1 cellular context compared by ENCODE assay signal in the genomic region with DNA sequence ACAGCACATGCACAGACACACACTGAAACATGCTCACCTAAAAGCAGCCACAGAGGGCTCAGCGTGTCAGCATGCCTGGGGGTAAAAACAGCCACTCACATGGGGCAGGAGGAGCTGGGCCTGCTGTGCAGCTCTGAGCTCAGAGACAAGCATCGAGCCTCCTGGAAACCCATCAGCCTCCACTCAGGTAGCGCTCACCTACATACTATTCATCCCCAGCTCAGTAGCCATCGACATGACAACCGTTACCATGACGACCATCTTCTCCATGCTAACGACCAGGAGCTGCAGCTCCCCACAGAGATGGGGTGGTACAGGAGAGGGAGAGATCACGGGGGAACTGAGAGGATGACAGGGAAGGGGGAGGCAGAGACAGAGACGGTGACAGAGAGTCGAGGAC.
TF ChIP-seq lines count a peak whose summit lies in the region.

No MANE protein-coding gene starts in this region.

TF ChIP-seq in HepG2, 621 proteins besides CTCF, POLR2A, EP300 and RAD21:
- TF ChIP-seq, protein P1, sequence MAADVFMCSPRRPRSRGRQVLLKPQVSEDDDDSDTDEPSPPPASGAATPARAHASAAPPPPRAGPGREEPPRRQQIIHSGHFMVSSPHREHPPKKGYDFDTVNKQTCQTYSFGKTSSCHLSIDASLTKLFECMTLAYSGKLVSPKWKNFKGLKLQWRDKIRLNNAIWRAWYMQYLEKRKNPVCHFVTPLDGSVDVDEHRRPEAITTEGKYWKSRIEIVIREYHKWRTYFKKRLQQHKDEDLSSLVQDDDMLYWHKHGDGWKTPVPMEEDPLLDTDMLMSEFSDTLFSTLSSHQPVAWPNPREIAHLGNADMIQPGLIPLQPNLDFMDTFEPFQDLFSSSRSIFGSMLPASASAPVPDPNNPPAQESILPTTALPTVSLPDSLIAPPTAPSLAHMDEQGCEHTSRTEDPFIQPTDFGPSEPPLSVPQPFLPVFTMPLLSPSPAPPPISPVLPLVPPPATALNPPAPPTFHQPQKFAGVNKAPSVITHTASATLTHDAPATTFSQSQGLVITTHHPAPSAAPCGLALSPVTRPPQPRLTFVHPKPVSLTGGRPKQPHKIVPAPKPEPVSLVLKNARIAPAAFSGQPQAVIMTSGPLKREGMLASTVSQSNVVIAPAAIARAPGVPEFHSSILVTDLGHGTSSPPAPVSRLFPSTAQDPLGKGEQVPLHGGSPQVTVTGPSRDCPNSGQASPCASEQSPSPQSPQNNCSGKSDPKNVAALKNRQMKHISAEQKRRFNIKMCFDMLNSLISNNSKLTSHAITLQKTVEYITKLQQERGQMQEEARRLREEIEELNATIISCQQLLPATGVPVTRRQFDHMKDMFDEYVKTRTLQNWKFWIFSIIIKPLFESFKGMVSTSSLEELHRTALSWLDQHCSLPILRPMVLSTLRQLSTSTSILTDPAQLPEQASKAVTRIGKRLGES (CRISPR knock-in tag; IDR thresholded peaks at IDR 0.05; ENCODE audit: borderline replicate concordance), result no peak
- TF ChIP-seq ZFP36 (IDR thresholded peaks at IDR 0.05; ENCODE audit: borderline replicate concordance, low read depth, low read length, partially characterized antibody) (no peak), BCL6 (CRISPR knock-in tag; IDR thresholded peaks at IDR 0.05) (no peak), ISX (CRISPR knock-in tag; conservative IDR thresholded peaks at IDR 0.05) (no peak), ZNF609 (CRISPR knock-in tag; IDR thresholded peaks at IDR 0.05; ENCODE audit: borderline replicate concordance) (no peak), ZNF207 (IDR thresholded peaks at IDR 0.05; ENCODE audit: borderline replicate concordance) (no peak), IRX3 (CRISPR knock-in tag; IDR thresholded peaks at IDR 0.05; ENCODE audit: borderline replicate concordance, low read depth) (no peak), KDM3A (CRISPR knock-in tag; IDR thresholded peaks at IDR 0.05; ENCODE audit: low read depth) (no peak), PHB2 (IDR thresholded peaks at IDR 0.05; ENCODE audit: partially characterized antibody) (no peak)
